Comparison of ENCODE assay signal across 7 cellular contexts in genomic region chr17:10149573-10150399, GRCh38. TPM values are rescaled to one million over a fixed set of nuclear protein-coding genes. Genes with fewer than 3 reads are reported as not detected.
DNase-seq lines count a peak whose midpoint lies in the region; ATAC-seq lines count a peak whose summit lies in the region.

No MANE protein-coding gene starts in this region.

- ATAC-seq in GM18517 (IDR thresholded peaks at IDR 0.05; ENCODE audit: unreplicated experiment) (peak; percentile 79), HG02870 (IDR thresholded peaks at IDR 0.05; ENCODE audit: unreplicated experiment) (peak; percentile 66), T-helper 17 cell (peak; percentile 37), memory B cell (ENCODE audit: low read depth) (peak; percentile 61), HG03469 (IDR thresholded peaks at IDR 0.05; ENCODE audit: unreplicated experiment) (no peak)

- H3K9me3 Mint-ChIP-seq in memory B cell, result no peaks in the 10 kb centered on the region

- H3K27me3 Mint-ChIP-seq in T-helper 17 cell (peaks cover 5% of the 10 kb centered on the region), memory B cell (no peaks in the 10 kb centered on the region)

- no peaks in the 10 kb centered on the region for H3K9me3 ChIP-seq in T-helper 17 cell (ENCODE audit: control insufficient read depth, low read length, poor library complexity, severe bottlenecking)

- H3K4me1 Mint-ChIP-seq in T-helper 17 cell, result peaks cover 5% of the 10 kb centered on the region
- H3K4me1 Mint-ChIP-seq in memory B cell, result peaks cover 12% of the 10 kb centered on the region

- H3K36me3 Mint-ChIP-seq in T-helper 17 cell (ENCODE audit: low read depth) (no peaks in the 10 kb centered on the region), memory B cell (no peaks in the 10 kb centered on the region)

- no peak overlapping the region for H3K27ac Mint-ChIP-seq in T-helper 17 cell
- H3K27ac Mint-ChIP-seq in memory B cell, result peak overlapping the region; percentile 10

- DNase-seq in T-helper 17 cell (no peak), memory B cell (ENCODE audit: low spot score in 2 of 2) (no peak), NCI-H2171 treated with DMSO at 0.1 percent for 48 hours (lab: John Stamatoyannopoulos, UW) (no peak), kidney glomerular epithelial cell (lab: John Stamatoyannopoulos, UW) (no peak)

- H3K4me3 Mint-ChIP-seq in T-helper 17 cell, result no peak overlapping the region
- H3K4me3 Mint-ChIP-seq in memory B cell, result no peak overlapping the region

RNA-seq across cellular contexts. Expression of gene GAS7, which starts 48.6 kb away (rescaled TPM):
- total RNA-seq in T-helper 17 cell, result 1 to 10 TPM; 1.1 to 5.2 TPM
